ENCODE assay signal across 19 cellular contexts in the genomic region with DNA sequence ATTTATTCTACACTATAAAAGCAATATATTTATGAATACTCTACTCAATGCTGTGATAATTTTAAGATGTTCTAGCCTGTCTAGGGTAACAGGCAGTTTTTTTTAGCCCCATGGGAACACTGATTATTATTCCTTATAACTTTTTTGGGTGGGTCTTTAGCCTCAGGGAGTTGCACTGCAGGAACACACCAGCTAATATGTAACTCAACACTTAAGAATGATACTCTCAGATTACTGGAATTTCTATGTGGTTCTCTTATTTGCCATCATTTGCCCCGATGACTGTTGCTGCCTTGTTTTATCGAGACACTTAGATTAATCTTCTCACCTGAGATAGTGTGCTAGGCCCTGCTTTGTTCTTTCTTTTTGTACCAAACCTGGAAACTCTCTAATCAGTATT.
DNase-seq lines count a peak whose midpoint lies in the region; ATAC-seq and TF ChIP-seq lines count a peak whose summit lies in the region.
"Had no signal": no experiment of that assay in that cellular context is flagged by ENCODE, and none has a peak within 500 bp of the region (broad histone marks: within the 10 kb centered on the region; RNA-seq: fewer than 3 reads in every experiment).

No MANE protein-coding gene starts in this region.

- no peak overlapping the region for H3K4me2 ChIP-seq in SK-N-SH
- H3K4me2 ChIP-seq in hepatocyte: no peak overlapping the region

- H3K4me3 ChIP-seq in SK-N-SH (ENCODE audit: low read depth in 2 of 2, low read length in 1 of 2): no peak overlapping the region
- H3K4me3 ChIP-seq in RWPE2 (ENCODE audit: severe bottlenecking): no peak overlapping the region
- no peak overlapping the region for H3K4me3 ChIP-seq in choroid plexus epithelial cell (ENCODE audit: low read depth, low read length)
- no peak overlapping the region for H3K4me3 ChIP-seq in hepatocyte
- H3K4me3 ChIP-seq: GM12878 had no signal

- peaks cover 23% of the 10 kb centered on the region for H3K4me1 Mint-ChIP-seq in osteocyte (ENCODE audit: unreplicated experiment)
- H3K4me1 Mint-ChIP-seq: CD14-positive monocyte had no signal

- H3K9ac ChIP-seq in SK-N-SH: no peak overlapping the region

- ATAC-seq in SK-N-SH treated with all-trans-retinoic acid at 6 μM for 48 hours: peak; percentile 36; the same call in 1 of the 3 replicates
- peak; percentile 38; the same call in 1 of the 3 replicates for ATAC-seq in RWPE2 (ENCODE audit: low read depth)
- ATAC-seq in left colon: no peak
- ATAC-seq: GM12878 had no signal

- no peaks in the 10 kb centered on the region for H3K9me3 ChIP-seq in SK-N-SH
- H3K9me3 ChIP-seq in RWPE2 (ENCODE audit: severe bottlenecking): no peaks in the 10 kb centered on the region
- no peaks in the 10 kb centered on the region for H3K9me3 ChIP-seq in hepatocyte (ENCODE audit: low read depth)

- no peaks in the 10 kb centered on the region for H3K27me3 ChIP-seq in SK-N-SH (ENCODE audit: insufficient read depth)
- H3K27me3 ChIP-seq in RWPE2 (ENCODE audit: insufficient read depth, poor library complexity, severe bottlenecking): no peaks in the 10 kb centered on the region
- no peaks in the 10 kb centered on the region for H3K27me3 ChIP-seq in hepatocyte

- H3K9me3 Mint-ChIP-seq in osteocyte (ENCODE audit: unreplicated experiment): peaks cover 3% of the 10 kb centered on the region

- POLR2A ChIA-PET in SK-N-SH (lab: Yijun Ruan, JAX): no interaction called here

- DNase-seq in SK-N-SH (no peak), RWPE2 (ENCODE audit: low spot score) (no peak), choroid plexus epithelial cell (ENCODE audit: low read depth) (peak; percentile 5), osteocyte (ENCODE audit: extremely low spot score, unreplicated experiment) (no peak), left colon (no peak), hepatocyte (ENCODE audit: low spot score) (no peak), SK-N-DZ (ENCODE audit: low spot score) (no peak)
- DNase-seq: AML-193, MV-4-11, NCI-H1417, NCI-H187 treated with DMSO at 0.1 percent for 48 hours, NCI-H345, NCI-H524 treated with DMSO at 0.1 percent for 48 hours, RPMI8226, SIG-M5 had no signal

- H3K4me1 ChIP-seq in SK-N-SH (ENCODE audit: control insufficient read depth in 1 of 2, insufficient read depth in 2 of 2, low read depth in 1 of 2, low read length in 1 of 2): no peaks in the 10 kb centered on the region
- no peaks in the 10 kb centered on the region for H3K4me1 ChIP-seq in RWPE2 (ENCODE audit: insufficient read depth, poor library complexity, severe bottlenecking)
- no peaks in the 10 kb centered on the region for H3K4me1 ChIP-seq in hepatocyte (ENCODE audit: insufficient read depth)

- no peaks in the 10 kb centered on the region for H3F3A ChIP-seq in SK-N-SH (replicated peaks; ENCODE audit: insufficient read depth)

- H3K4me3 Mint-ChIP-seq in osteocyte (ENCODE audit: unreplicated experiment): peak overlapping the region; percentile 5
- H3K4me3 Mint-ChIP-seq: CD14-positive monocyte had no signal

- TF ChIP-seq RAD21 in SK-N-SH (IDR thresholded peaks at IDR 0.05; ENCODE audit: low read length): no peak

- H3K79me2 ChIP-seq in SK-N-SH (ENCODE audit: insufficient read depth) (no peaks in the 10 kb centered on the region), hepatocyte (no peaks in the 10 kb centered on the region)

- TF ChIP-seq CTCF in SK-N-SH (IDR thresholded peaks at IDR 0.05) (no peak), RWPE2 (IDR thresholded peaks at IDR 0.05; ENCODE audit: poor library complexity, severe bottlenecking) (no peak), choroid plexus epithelial cell (conservative IDR thresholded peaks at IDR 0.05; ENCODE audit: low read depth, low read length) (no peak), osteocyte (IDR thresholded peaks at IDR 0.05) (no peak), hepatocyte (IDR thresholded peaks at IDR 0.05; ENCODE audit: poor library complexity) (no peak)

- no peaks in the 10 kb centered on the region for H3K27me3 Mint-ChIP-seq in osteocyte (ENCODE audit: unreplicated experiment)

- H2AFZ ChIP-seq in SK-N-SH (ENCODE audit: low read depth) (no peak overlapping the region), hepatocyte (no peak overlapping the region)

- H3K9me2 ChIP-seq in SK-N-SH: no peaks in the 10 kb centered on the region
- no peaks in the 10 kb centered on the region for H3K9me2 ChIP-seq in hepatocyte (replicated peaks; ENCODE audit: insufficient read depth)

- no peaks in the 10 kb centered on the region for H3K36me3 Mint-ChIP-seq in osteocyte (ENCODE audit: unreplicated experiment)
- H3K36me3 Mint-ChIP-seq: CD14-positive monocyte had no signal

- H4K20me1 ChIP-seq in SK-N-SH (ENCODE audit: insufficient read depth) (no peaks in the 10 kb centered on the region), hepatocyte (ENCODE audit: insufficient read depth, poor library complexity, severe bottlenecking) (no peaks in the 10 kb centered on the region)

- H3K36me3 ChIP-seq in SK-N-SH (replicated peaks in 1 of 2; ENCODE audit: control insufficient read depth in 1 of 2, insufficient read depth in 2 of 2, low read length in 1 of 2) (no peaks in the 10 kb centered on the region), RWPE2 (ENCODE audit: low read depth) (no peaks in the 10 kb centered on the region), hepatocyte (replicated peaks; ENCODE audit: insufficient read depth, low read depth) (no peaks in the 10 kb centered on the region)

- intact Hi-C loops in left colon (cut with DNase I, micrococcal nuclease): no loop called here

- peak overlapping the region; percentile 32 for H3K27ac Mint-ChIP-seq in osteocyte (ENCODE audit: unreplicated experiment)
- H3K27ac Mint-ChIP-seq: CD14-positive monocyte had no signal

- 0% methylated on average over 2 of the region's 2 CpGs for WGBS in SK-N-SH (ENCODE audit: low lambda C conversion rate)
- WGBS in hepatocyte (ENCODE audit: low lambda C conversion rate, missing lambda C conversion rate): 86% methylated on average over 2 of the region's 2 CpGs

- no peak for TF ChIP-seq EP300 in SK-N-SH (IDR thresholded peaks at IDR 0.05; ENCODE audit: borderline replicate concordance in 1 of 2, low read depth in 1 of 2, low read length in 1 of 2)

- CTCF ChIA-PET in SK-N-SH (lab: Yijun Ruan, JAX): interaction anchor here (0.6 kb wide), 1 partner anchor 1751 kb away, joined by 3 read pairs; no protein-coding TSS in a partner anchor

- no peak overlapping the region for H3K27ac ChIP-seq in SK-N-SH (ENCODE audit: low read depth in 2 of 2, low read length in 1 of 2)
- H3K27ac ChIP-seq in RWPE2 (ENCODE audit: poor library complexity, severe bottlenecking): no peak overlapping the region
- H3K27ac ChIP-seq in hepatocyte: no peak overlapping the region
- H3K27ac ChIP-seq: 22Rv1 had no signal

TF ChIP-seq in SK-N-SH treated with all-trans-retinoic acid at 6 μM for 48 hours, 23 proteins besides CTCF, POLR2A, EP300 and RAD21:
- TF ChIP-seq BACH2 (CRISPR knock-in tag; IDR thresholded peaks at IDR 0.05; ENCODE audit: borderline replicate concordance): no peak

TF ChIP-seq in SK-N-SH, 30 proteins besides CTCF, POLR2A, EP300 and RAD21:
- TF ChIP-seq JUND (IDR thresholded peaks at IDR 0.05): no peak
- no peak for TF ChIP-seq FOSL2 (IDR thresholded peaks at IDR 0.05; ENCODE audit: borderline replicate concordance, low read depth)
- no peak for TF ChIP-seq RXRA (IDR thresholded peaks at IDR 0.05; ENCODE audit: borderline replicate concordance, low read depth)
- no peak for TF ChIP-seq FOXJ3 (CRISPR knock-in tag; IDR thresholded peaks at IDR 0.05)
- no peak for TF ChIP-seq TAF1 (IDR thresholded peaks at IDR 0.05; ENCODE audit: borderline replicate concordance, low read depth, low read length)
- no peak for TF ChIP-seq NRF1 (IDR thresholded peaks at IDR 0.05; ENCODE audit: low read depth, low read length)
- no peak for TF ChIP-seq MAX (IDR thresholded peaks at IDR 0.05; ENCODE audit: low read depth)
- no peak for TF ChIP-seq FOXM1 (IDR thresholded peaks at IDR 0.05; ENCODE audit: low read depth)
- no peak for TF ChIP-seq YY1 (IDR thresholded peaks at IDR 0.05; ENCODE audit: low read depth)
- no peak for TF ChIP-seq NFIC (IDR thresholded peaks at IDR 0.05; ENCODE audit: borderline replicate concordance)
- no peak for TF ChIP-seq GATA2 (CRISPR knock-in tag; IDR thresholded peaks at IDR 0.05)
- no peak for TF ChIP-seq EZH2phosphoT487 (IDR thresholded peaks at IDR 0.05; ENCODE audit: borderline replicate concordance, low read depth)
- no peak for TF ChIP-seq MEF2A (IDR thresholded peaks at IDR 0.05; ENCODE audit: borderline replicate concordance, low read depth)
- no peak for TF ChIP-seq USF1 (IDR thresholded peaks at IDR 0.05; ENCODE audit: borderline replicate concordance, low read depth)
- no peak for TF ChIP-seq PBX3 (IDR thresholded peaks at IDR 0.05)
- no peak for TF ChIP-seq SIN3A (IDR thresholded peaks at IDR 0.05; ENCODE audit: borderline replicate concordance, low read depth, low read length)
